Comparison of ENCODE assay signal across 22 cellular contexts in genomic region chr14:28116716-28117115, GRCh38.
"Had no signal": no experiment of that assay in that cellular context is flagged by ENCODE, and none has a peak within 500 bp of the region (broad histone marks: within the 10 kb centered on the region; RNA-seq: fewer than 3 reads in every experiment).

No MANE protein-coding gene starts in this region.

- H3K27me3 Mint-ChIP-seq: activated naive CD8-positive, alpha-beta T cell; central memory CD8-positive, alpha-beta T cell; memory B cell had no signal

- H3K36me3 Mint-ChIP-seq: activated naive CD8-positive, alpha-beta T cell; memory B cell had no signal

- H3K36me3 ChIP-seq: adrenal gland, esophagus squamous epithelium, heart left ventricle, pancreas, right atrium auricular region, spleen, upper lobe of left lung had no signal

- H3K27me3 ChIP-seq: adrenal gland, esophagus squamous epithelium, heart left ventricle, pancreas, right atrium auricular region, spleen, upper lobe of left lung had no signal

- H3K4me3 ChIP-seq: adrenal gland, esophagus squamous epithelium, heart left ventricle, pancreas, psoas muscle, right atrium auricular region, spleen, upper lobe of left lung had no signal

- ATAC-seq: activated T-cell treated with anti-CD3 and anti-CD28 coated beads, Interleukin-2, amount 50 U/mL, for 4 hours; heart left ventricle; left colon; pancreas; psoas muscle; stimulated activated naive CD8-positive, alpha-beta T cell treated with anti-CD3 and anti-CD28 coated beads, Interleukin-15, Interleukin-2, amounts not matched to agents 100 U/mL and 50 U/mL, for 24 hours had no signal

- H3K27ac Mint-ChIP-seq: activated naive CD8-positive, alpha-beta T cell; activated T-helper 2 cell treated with anti-CD3 and anti-CD28 coated beads, Interferon-gamma antibody, Interleukin-2, Interleukin-4, amounts not matched to agents 10 μg/mL and 5 μg/mL and 100 μg/mL, durations not matched to agents 14 hours and 24 hours and 36 hours; memory B cell; nephron had no signal

- H3K27ac ChIP-seq: adrenal gland, esophagus squamous epithelium, heart left ventricle, pancreas, psoas muscle, right atrium auricular region, spleen, upper lobe of left lung had no signal

- H3K9me3 ChIP-seq: adrenal gland, esophagus squamous epithelium, pancreas, psoas muscle, upper lobe of left lung had no signal

- H3K9me3 Mint-ChIP-seq: memory B cell, nephron had no signal

- H3K4me1 ChIP-seq: adrenal gland, esophagus squamous epithelium, heart left ventricle, pancreas, psoas muscle, right atrium auricular region, spleen, upper lobe of left lung had no signal

- H3K4me1 Mint-ChIP-seq: central memory CD8-positive, alpha-beta T cell; memory B cell; nephron had no signal

- H3K4me3 Mint-ChIP-seq: activated naive CD8-positive, alpha-beta T cell; activated T-cell treated with anti-CD3 and anti-CD28 coated beads, Interleukin-2, amount 50 U/mL, for 4 hours; central memory CD8-positive, alpha-beta T cell; memory B cell; nephron had no signal

- DNase-seq: activated CD4-positive, alpha-beta T cell treated with anti-CD3 and anti-CD28 coated beads, Interleukin-2, amount 50 U/mL, for 1 hour; activated CD4-positive, CD25-positive, alpha-beta regulatory T cell treated with anti-CD3 and anti-CD28 coated beads, Interleukin-2, amount 50 U/mL, for 72 hours; activated naive CD4-positive, alpha-beta T cell; activated T-cell treated with anti-CD3 and anti-CD28 coated beads, Interleukin-2, amount 50 U/mL, for 4 hours; adrenal gland; effector memory CD4-positive, alpha-beta T cell; esophagus squamous epithelium; heart left ventricle; left colon; pancreas; psoas muscle; spleen; stimulated activated CD4-positive, alpha-beta T cell treated with anti-CD3 and anti-CD28 coated beads, Interleukin-4, amount 100 ng/mL, for 1 hour; stimulated activated naive CD8-positive, alpha-beta T cell treated with anti-CD3 and anti-CD28 coated beads, Interleukin-15, Interleukin-2, amounts not matched to agents 100 U/mL and 50 U/mL, for 24 hours; T1000; upper lobe of left lung had no signal
